ENCODE assay signal across 24 cellular contexts in genomic region chr7:51706851-51707250, GRCh38.
DNase-seq lines count a peak whose midpoint lies in the region; ATAC-seq, FAIRE-seq and TF ChIP-seq lines count a peak whose summit lies in the region.
"Had no signal": no experiment of that assay in that cellular context is flagged by ENCODE, and none has a peak within 500 bp of the region (broad histone marks: within the 10 kb centered on the region; RNA-seq: fewer than 3 reads in every experiment).

No MANE protein-coding gene starts in this region.

- H4K20me1 ChIP-seq in HepG2 (ENCODE audit: insufficient read depth, low read length): no peaks in the 10 kb centered on the region

- 0% methylated on average over 1 of the region's 1 CpG for WGBS in HepG2 (ENCODE audit: low lambda C conversion rate)
- 11% methylated on average over 1 of the region's 1 CpG for WGBS in right lobe of liver (ENCODE audit: insufficient coverage, low coverage, low lambda C conversion rate, missing lambda C conversion rate)
- WGBS in stomach, 5 donors: 10 to 39% (median 28%) methylated on average over 1 of the region's 1 CpG

- H3K4me2 ChIP-seq in HepG2 (ENCODE audit: low read depth, low read length): no peak overlapping the region

- TF ChIP-seq POLR2A in HepG2 (IDR thresholded peaks at IDR 0.05; ENCODE audit: insufficient read depth in 1 of 2, low read depth in 2 of 2, low read length in 2 of 2) (no peak), right lobe of liver (IDR thresholded peaks at IDR 0.05) (no peak), stomach (IDR thresholded peaks at IDR 0.05) (no peak)

- no TSS peak for BruUV-seq in HepG2 (replicated peaks; lab: Mats Ljungman, UMichigan)

- H3K36me3 ChIP-seq in HepG2 (replicated peaks in 1 of 2; ENCODE audit: control insufficient read depth in 1 of 2, insufficient read depth in 2 of 2, low read length in 2 of 2) (no peaks in the 10 kb centered on the region), right lobe of liver (no peaks in the 10 kb centered on the region), stomach (no peaks in the 10 kb centered on the region)
- H3K36me3 ChIP-seq: BE2C, SJSA1 had no signal

- TF ChIP-seq RAD21 in HepG2 (CRISPR knock-in tag; IDR thresholded peaks at IDR 0.05): no peak

- no peak for TF ChIP-seq EP300 in HepG2 (IDR thresholded peaks at IDR 0.05; ENCODE audit: low read depth in 2 of 2, low read length in 2 of 2)
- TF ChIP-seq EP300 in HepG2 (CRISPR knock-in tag; IDR thresholded peaks at IDR 0.05; ENCODE audit: borderline replicate concordance): no peak
- no peak for TF ChIP-seq EP300 in stomach (IDR thresholded peaks at IDR 0.05)

- no peak overlapping the region for H3K4me3 ChIP-seq in HepG2 (replicated peaks in 1 of 3; ENCODE audit: insufficient read depth in 1 of 3, low read depth in 2 of 3, low read length in 3 of 3)
- H3K4me3 ChIP-seq in right lobe of liver: no peak overlapping the region
- no peak overlapping the region for H3K4me3 ChIP-seq in stomach
- H3K4me3 ChIP-seq: SJSA1 had no signal

- intact Hi-C loops in HepG2 (cut with micrococcal nuclease; ENCODE audit: unreplicated experiment) (no loop called here), right lobe of liver (cut with DNase I) (no loop called here), stomach (cut with DNase I; ENCODE audit: low total_unique reads) (no loop called here)

- CTCF ChIA-PET in HepG2 (lab: Yijun Ruan, JAX; ENCODE audit: low intra/inter-chr PET ratio, low total read pairs): no interaction called here

- H3K27ac ChIP-seq in HepG2 (ENCODE audit: extremely low read length, insufficient read depth, low read length) (no peak overlapping the region), right lobe of liver (no peak overlapping the region), stomach (no peak overlapping the region)
- H3K27ac ChIP-seq: 22Rv1, SJSA1 had no signal

- H3K9me3 ChIP-seq in HepG2 (ENCODE audit: low read length) (peaks cover 10% of the 10 kb centered on the region), right lobe of liver (no peaks in the 10 kb centered on the region), stomach (peaks cover 0 to 10% (median 0%) of the 10 kb centered on the region in 4 donors)
- H3K9me3 ChIP-seq: BE2C had no signal

- POLR2A ChIA-PET in HepG2 (lab: Yijun Ruan, JAX): no interaction called here

- DNase-seq in DMS 273 (lab: John Stamatoyannopoulos, UW; ENCODE audit: unreplicated experiment) (peak; percentile 2), DMS 273 treated with DMSO at 0.1 percent for 48 hours (lab: John Stamatoyannopoulos, UW) (no peak), HepG2 (ENCODE audit: low spot score) (no peak), right lobe of liver (no peak), cerebellum (ENCODE audit: low spot score) (peak; percentile 1), stomach (no peak), NCI-H128 (lab: John Stamatoyannopoulos, UW; ENCODE audit: unreplicated experiment) (no peak), cerebellar nuclear complex (lab: John Stamatoyannopoulos, UW) (no peak)
- DNase-seq: BE2C; CD8-positive, alpha-beta memory T cell; DMS153; DND-41; MV-4-11; NCI-H1105; NCI-H146; NCI-H1930; NCI-H526 treated with DMSO at 0.1 percent for 48 hours; Right ventricle myocardium superior; RPMI8226; T-cell had no signal

- no peak overlapping the region for H2AFZ ChIP-seq in HepG2 (ENCODE audit: low read length)

- no peak for FAIRE-seq in HepG2 (lab: Jason Lieb, UNC)
- FAIRE-seq: GM18507, H54 had no signal

- ATAC-seq in HepG2 (no peak), right lobe of liver (no peak)
- ATAC-seq: T-cell had no signal

- H3K4me1 ChIP-seq in HepG2 (ENCODE audit: insufficient read depth, low read length): no peaks in the 10 kb centered on the region
- H3K4me1 ChIP-seq in right lobe of liver: no peaks in the 10 kb centered on the region
- H3K4me1 ChIP-seq in stomach: no peaks in the 10 kb centered on the region
- H3K4me1 ChIP-seq: BE2C, SJSA1 had no signal

- no peak overlapping the region for H3K9ac ChIP-seq in HepG2 (ENCODE audit: insufficient read depth, low read depth, low read length)

- no peak for TF ChIP-seq CTCF in HepG2 (CRISPR knock-in tag; IDR thresholded peaks at IDR 0.05)
- no peak for TF ChIP-seq CTCF in right lobe of liver (IDR thresholded peaks at IDR 0.05)
- TF ChIP-seq CTCF in stomach (IDR thresholded peaks at IDR 0.05): no peak

- in situ Hi-C loops in HepG2 (cut with HindIII; ENCODE audit: extremely low pct_ligation_motif_present, low pct_unique_long_range_greater_than_20kb): no loop called here

- H3K79me2 ChIP-seq in HepG2 (ENCODE audit: insufficient read depth, low read length): no peaks in the 10 kb centered on the region

- H3K27me3 ChIP-seq in HepG2 (ENCODE audit: control insufficient read depth in 1 of 2, insufficient read depth in 2 of 2, low read length in 2 of 2): no peaks in the 10 kb centered on the region
- H3K27me3 ChIP-seq in right lobe of liver: no peaks in the 10 kb centered on the region
- no peaks in the 10 kb centered on the region for H3K27me3 ChIP-seq in stomach
- H3K27me3 ChIP-seq: BE2C, SJSA1 had no signal

TF ChIP-seq in HepG2, 621 proteins besides CTCF, POLR2A, EP300 and RAD21:
- TF ChIP-seq LCORL (IDR thresholded peaks at IDR 0.05) (peak; percentile 89), LCORL (CRISPR knock-in tag; IDR thresholded peaks at IDR 0.05) (no peak), ZNF234 (CRISPR knock-in tag; conservative IDR thresholded peaks at IDR 0.05) (no peak)

Comparison
In these comparisons a context has a peak if more than half of its experiments do, and no peak if none do; other contexts are left out.
1. DNase-seq: peak in DMS 273 (single experiment) and cerebellum (single experiment); none in DMS 273 treated with DMSO at 0.1 percent for 48 hours (single experiment), HepG2 (single experiment), right lobe of liver (0 of 3), stomach (single experiment), NCI-H128 (single experiment) and cerebellar nuclear complex (0 of 2).